Comparison of ENCODE assay signal across 8 cellular contexts in the genomic region with DNA sequence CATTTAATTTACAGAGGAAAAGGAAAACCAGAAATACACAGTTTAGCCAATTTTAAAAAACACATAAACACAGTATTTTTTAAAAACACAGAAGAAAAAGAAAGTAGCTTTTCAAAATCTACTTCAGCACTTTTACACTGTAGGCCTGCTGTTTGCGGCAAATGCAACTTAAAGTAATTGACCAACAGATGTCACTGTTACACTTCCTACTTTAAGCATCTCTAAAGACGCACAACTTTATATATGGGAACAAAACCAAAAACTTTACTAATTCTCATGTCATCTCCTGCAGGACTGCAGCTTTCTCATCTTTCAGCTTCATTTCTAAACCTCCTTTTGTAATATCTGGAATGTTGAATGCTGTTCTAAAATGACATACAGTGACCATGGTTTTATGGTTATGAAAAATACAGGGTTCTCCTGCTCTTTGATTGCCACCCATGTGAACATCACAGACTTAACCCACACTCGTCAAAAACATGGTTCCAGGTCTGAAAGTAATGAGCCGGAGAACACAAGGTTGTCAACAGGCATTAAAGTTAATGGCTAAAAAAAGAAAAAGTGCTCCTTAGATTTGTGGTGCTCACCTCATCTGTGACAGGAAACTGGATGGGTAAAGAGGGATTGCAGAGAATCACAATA.
DNase-seq lines count a peak whose midpoint lies in the region; ATAC-seq and TF ChIP-seq lines count a peak whose summit lies in the region.

No MANE protein-coding gene starts in this region.

- WGBS in lower leg skin, 2 donors: 23 to 27% methylated on average over 4 of the region's 4 CpGs

- H3K4me3 ChIP-seq in lower leg skin (ENCODE audit: low read depth, poor library complexity, severe bottlenecking): no peak overlapping the region

- H3K27ac Mint-ChIP-seq in chondrocyte (ENCODE audit: unreplicated experiment): no peak overlapping the region

- no peak overlapping the region for H3K4me3 Mint-ChIP-seq in chondrocyte (ENCODE audit: unreplicated experiment)

- DNase-seq in AG08395 (ENCODE audit: low spot score): peak; percentile 72
- DNase-seq in NCI-H748 (lab: John Stamatoyannopoulos, UW; ENCODE audit: unreplicated experiment): peak; percentile 47
- no peak for DNase-seq in chondrocyte (ENCODE audit: low spot score)
- DNase-seq in midbrain (lab: John Stamatoyannopoulos, UW): peak; percentile 51
- no peak for DNase-seq in lower leg skin (ENCODE audit: low spot score in 2 of 2)
- DNase-seq in posterior vena cava (ENCODE audit: low spot score): no peak

- no peak for TF ChIP-seq POLR2A in lower leg skin (IDR thresholded peaks at IDR 0.05)

- intact Hi-C loops in lower leg skin (cut with DNase I; ENCODE audit: low total_unique reads): no loop called here
- intact Hi-C loops in posterior vena cava (cut with DNase I): loop anchor here in 1 of 2 donors (10.0 kb wide), 1 partner anchor 48 kb away; no protein-coding TSS in a partner anchor

- no peaks in the 10 kb centered on the region for H3K36me3 Mint-ChIP-seq in chondrocyte (ENCODE audit: low read depth)

- no peak for ATAC-seq in HG02763 (IDR thresholded peaks at IDR 0.05; ENCODE audit: unreplicated experiment)

- no peaks in the 10 kb centered on the region for H3K9me3 Mint-ChIP-seq in chondrocyte (ENCODE audit: low read depth)

- peaks cover 17% of the 10 kb centered on the region for H3K4me1 Mint-ChIP-seq in chondrocyte (ENCODE audit: low read depth)

- TF ChIP-seq CTCF in GM12872 (IDR thresholded peaks at IDR 0.05; ENCODE audit: insufficient read depth, low read depth, low read length) (peak; percentile 55), chondrocyte (IDR thresholded peaks at IDR 0.05) (peak; percentile 92), lower leg skin (IDR thresholded peaks at IDR 0.05) (no peak)

- H3K27me3 Mint-ChIP-seq in chondrocyte (ENCODE audit: low read depth): no peaks in the 10 kb centered on the region

Comparison
In these comparisons a context has a peak if more than half of its experiments do, and no peak if none do; other contexts are left out.
1. DNase-seq: peak in AG08395 (single experiment), NCI-H748 (single experiment) and midbrain (single experiment); none in chondrocyte (single experiment), lower leg skin (0 of 2) and posterior vena cava (single experiment).
2. CTCF ChIP-seq: peak in GM12872 (single experiment) and chondrocyte (single experiment); none in lower leg skin (0 of 3).